Comparison of ENCODE assay signal across 1 cellular context in the genomic region with DNA sequence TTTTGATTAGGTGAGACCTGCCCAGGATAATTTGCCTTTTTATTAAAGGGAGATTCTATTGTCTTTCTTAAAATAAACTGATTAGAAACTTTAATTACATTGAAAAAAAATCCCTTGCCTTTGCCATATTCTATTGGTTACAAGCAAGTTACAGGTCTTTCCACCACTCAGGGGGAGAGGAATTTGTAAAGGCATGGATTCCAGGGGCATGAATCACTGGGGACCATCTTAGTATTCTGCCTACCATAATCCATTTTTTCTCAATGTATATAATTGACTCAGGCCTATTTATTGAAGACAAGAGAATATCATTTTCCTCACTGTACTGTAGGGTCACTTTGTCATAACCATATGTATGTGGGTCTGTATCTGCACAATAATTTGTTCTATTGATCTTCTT.
TF ChIP-seq lines count a peak whose summit lies in the region.

No MANE protein-coding gene starts in this region.

TF ChIP-seq in GM23338, 12 proteins besides CTCF, POLR2A, EP300 and RAD21:
- TF ChIP-seq, protein P1, sequence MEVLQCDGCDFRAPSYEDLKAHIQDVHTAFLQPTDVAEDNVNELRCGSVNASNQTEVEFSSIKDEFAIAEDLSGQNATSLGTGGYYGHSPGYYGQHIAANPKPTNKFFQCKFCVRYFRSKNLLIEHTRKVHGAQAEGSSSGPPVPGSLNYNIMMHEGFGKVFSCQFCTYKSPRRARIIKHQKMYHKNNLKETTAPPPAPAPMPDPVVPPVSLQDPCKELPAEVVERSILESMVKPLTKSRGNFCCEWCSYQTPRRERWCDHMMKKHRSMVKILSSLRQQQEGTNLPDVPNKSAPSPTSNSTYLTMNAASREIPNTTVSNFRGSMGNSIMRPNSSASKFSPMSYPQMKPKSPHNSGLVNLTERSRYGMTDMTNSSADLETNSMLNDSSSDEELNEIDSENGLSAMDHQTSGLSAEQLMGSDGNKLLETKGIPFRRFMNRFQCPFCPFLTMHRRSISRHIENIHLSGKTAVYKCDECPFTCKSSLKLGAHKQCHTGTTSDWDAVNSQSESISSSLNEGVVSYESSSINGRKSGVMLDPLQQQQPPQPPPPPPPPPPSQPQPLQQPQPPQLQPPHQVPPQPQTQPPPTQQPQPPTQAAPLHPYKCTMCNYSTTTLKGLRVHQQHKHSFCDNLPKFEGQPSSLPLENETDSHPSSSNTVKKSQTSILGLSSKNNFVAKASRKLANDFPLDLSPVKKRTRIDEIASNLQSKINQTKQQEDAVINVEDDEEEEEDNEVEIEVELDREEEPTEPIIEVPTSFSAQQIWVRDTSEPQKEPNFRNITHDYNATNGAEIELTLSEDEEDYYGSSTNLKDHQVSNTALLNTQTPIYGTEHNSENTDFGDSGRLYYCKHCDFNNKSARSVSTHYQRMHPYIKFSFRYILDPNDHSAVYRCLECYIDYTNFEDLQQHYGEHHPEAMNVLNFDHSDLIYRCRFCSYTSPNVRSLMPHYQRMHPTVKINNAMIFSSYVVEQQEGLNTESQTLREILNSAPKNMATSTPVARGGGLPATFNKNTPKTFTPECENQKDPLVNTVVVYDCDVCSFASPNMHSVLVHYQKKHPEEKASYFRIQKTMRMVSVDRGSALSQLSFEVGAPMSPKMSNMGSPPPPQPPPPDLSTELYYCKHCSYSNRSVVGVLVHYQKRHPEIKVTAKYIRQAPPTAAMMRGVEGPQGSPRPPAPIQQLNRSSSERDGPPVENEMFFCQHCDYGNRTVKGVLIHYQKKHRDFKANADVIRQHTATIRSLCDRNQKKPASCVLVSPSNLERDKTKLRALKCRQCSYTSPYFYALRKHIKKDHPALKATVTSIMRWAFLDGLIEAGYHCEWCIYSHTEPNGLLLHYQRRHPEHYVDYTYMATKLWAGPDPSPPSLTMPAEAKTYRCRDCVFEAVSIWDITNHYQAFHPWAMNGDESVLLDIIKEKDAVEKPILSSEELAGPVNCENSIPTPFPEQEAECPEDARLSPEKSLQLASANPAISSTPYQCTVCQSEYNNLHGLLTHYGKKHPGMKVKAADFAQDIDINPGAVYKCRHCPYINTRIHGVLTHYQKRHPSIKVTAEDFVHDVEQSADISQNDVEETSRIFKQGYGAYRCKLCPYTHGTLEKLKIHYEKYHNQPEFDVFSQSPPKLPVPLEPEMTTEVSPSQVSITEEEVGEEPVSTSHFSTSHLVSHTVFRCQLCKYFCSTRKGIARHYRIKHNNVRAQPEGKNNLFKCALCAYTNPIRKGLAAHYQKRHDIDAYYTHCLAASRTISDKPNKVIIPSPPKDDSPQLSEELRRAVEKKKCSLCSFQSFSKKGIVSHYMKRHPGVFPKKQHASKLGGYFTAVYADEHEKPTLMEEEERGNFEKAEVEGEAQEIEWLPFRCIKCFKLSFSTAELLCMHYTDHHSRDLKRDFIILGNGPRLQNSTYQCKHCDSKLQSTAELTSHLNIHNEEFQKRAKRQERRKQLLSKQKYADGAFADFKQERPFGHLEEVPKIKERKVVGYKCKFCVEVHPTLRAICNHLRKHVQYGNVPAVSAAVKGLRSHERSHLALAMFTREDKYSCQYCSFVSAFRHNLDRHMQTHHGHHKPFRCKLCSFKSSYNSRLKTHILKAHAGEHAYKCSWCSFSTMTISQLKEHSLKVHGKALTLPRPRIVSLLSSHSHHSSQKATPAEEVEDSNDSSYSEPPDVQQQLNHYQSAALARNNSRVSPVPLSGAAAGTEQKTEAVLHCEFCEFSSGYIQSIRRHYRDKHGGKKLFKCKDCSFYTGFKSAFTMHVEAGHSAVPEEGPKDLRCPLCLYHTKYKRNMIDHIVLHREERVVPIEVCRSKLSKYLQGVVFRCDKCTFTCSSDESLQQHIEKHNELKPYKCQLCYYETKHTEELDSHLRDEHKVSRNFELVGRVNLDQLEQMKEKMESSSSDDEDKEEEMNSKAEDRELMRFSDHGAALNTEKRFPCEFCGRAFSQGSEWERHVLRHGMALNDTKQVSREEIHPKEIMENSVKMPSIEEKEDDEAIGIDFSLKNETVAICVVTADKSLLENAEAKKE (CRISPR knock-in tag; IDR thresholded peaks at IDR 0.05), result no peak
- TF ChIP-seq ZNF331 (CRISPR knock-in tag; IDR thresholded peaks at IDR 0.05; ENCODE audit: low read depth), result no peak
- TF ChIP-seq EZH2phosphoT487 (IDR thresholded peaks at IDR 0.05; ENCODE audit: unreplicated experiment), result no peak
- TF ChIP-seq NANOG (IDR thresholded peaks at IDR 0.05; ENCODE audit: borderline replicate concordance), result no peak
- no peak for TF ChIP-seq EZH2 (IDR thresholded peaks at IDR 0.05; ENCODE audit: low read depth, unreplicated experiment)
- no peak for TF ChIP-seq STAT1 (IDR thresholded peaks at IDR 0.05; ENCODE audit: unreplicated experiment)
- TF ChIP-seq CREB1 (CRISPR knock-in tag; IDR thresholded peaks at IDR 0.05; ENCODE audit: low read depth), result no peak
- no peak for TF ChIP-seq POLR2AphosphoS5 (IDR thresholded peaks at IDR 0.05; ENCODE audit: low read depth)
- no peak for TF ChIP-seq ZNF114 (CRISPR knock-in tag; IDR thresholded peaks at IDR 0.05)
- TF ChIP-seq, protein P2, sequence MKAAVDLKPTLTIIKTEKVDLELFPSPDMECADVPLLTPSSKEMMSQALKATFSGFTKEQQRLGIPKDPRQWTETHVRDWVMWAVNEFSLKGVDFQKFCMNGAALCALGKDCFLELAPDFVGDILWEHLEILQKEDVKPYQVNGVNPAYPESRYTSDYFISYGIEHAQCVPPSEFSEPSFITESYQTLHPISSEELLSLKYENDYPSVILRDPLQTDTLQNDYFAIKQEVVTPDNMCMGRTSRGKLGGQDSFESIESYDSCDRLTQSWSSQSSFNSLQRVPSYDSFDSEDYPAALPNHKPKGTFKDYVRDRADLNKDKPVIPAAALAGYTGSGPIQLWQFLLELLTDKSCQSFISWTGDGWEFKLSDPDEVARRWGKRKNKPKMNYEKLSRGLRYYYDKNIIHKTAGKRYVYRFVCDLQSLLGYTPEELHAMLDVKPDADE (IDR thresholded peaks at IDR 0.05), result no peak
- no peak for TF ChIP-seq JUNB (IDR thresholded peaks at IDR 0.05; ENCODE audit: unreplicated experiment)
- TF ChIP-seq, protein P3, sequence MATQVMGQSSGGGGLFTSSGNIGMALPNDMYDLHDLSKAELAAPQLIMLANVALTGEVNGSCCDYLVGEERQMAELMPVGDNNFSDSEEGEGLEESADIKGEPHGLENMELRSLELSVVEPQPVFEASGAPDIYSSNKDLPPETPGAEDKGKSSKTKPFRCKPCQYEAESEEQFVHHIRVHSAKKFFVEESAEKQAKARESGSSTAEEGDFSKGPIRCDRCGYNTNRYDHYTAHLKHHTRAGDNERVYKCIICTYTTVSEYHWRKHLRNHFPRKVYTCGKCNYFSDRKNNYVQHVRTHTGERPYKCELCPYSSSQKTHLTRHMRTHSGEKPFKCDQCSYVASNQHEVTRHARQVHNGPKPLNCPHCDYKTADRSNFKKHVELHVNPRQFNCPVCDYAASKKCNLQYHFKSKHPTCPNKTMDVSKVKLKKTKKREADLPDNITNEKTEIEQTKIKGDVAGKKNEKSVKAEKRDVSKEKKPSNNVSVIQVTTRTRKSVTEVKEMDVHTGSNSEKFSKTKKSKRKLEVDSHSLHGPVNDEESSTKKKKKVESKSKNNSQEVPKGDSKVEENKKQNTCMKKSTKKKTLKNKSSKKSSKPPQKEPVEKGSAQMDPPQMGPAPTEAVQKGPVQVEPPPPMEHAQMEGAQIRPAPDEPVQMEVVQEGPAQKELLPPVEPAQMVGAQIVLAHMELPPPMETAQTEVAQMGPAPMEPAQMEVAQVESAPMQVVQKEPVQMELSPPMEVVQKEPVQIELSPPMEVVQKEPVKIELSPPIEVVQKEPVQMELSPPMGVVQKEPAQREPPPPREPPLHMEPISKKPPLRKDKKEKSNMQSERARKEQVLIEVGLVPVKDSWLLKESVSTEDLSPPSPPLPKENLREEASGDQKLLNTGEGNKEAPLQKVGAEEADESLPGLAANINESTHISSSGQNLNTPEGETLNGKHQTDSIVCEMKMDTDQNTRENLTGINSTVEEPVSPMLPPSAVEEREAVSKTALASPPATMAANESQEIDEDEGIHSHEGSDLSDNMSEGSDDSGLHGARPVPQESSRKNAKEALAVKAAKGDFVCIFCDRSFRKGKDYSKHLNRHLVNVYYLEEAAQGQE (IDR thresholded peaks at IDR 0.05; ENCODE audit: unreplicated experiment), result no peak
